25 cellular contexts compared by ENCODE assay signal in genomic region chr17:70945386-70945785, GRCh38.
DNase-seq lines count a peak whose midpoint lies in the region; ATAC-seq and TF ChIP-seq lines count a peak whose summit lies in the region.
"Had no signal": no experiment of that assay in that cellular context is flagged by ENCODE, and none has a peak within 500 bp of the region (broad histone marks: within the 10 kb centered on the region; RNA-seq: fewer than 3 reads in every experiment).

No MANE protein-coding gene starts in this region.

- H2BK120ac ChIP-seq in IMR-90 (ENCODE audit: low read depth, low read length) (no peak overlapping the region), mesendoderm (ENCODE audit: low read depth, low read length) (no peak overlapping the region)

- H3K56ac ChIP-seq in IMR-90 (ENCODE audit: extremely low read depth, insufficient read depth, low read length) (no peak overlapping the region), mesendoderm (ENCODE audit: low read length) (no peak overlapping the region)

- peaks cover 16% of the 10 kb centered on the region for H3K4me1 Mint-ChIP-seq in chondrocyte (ENCODE audit: low read depth)
- H3K4me1 Mint-ChIP-seq in activated naive CD4-positive, alpha-beta T cell treated with anti-CD3 and anti-CD28 coated beads, Interleukin-2, amount 10 ng/mL, durations not matched to agents 7 days and 5 days = no peaks in the 10 kb centered on the region
- H3K4me1 Mint-ChIP-seq: activated CD4-positive, alpha-beta T cell treated with anti-CD3 and anti-CD28 coated beads, Interleukin-2, amount 10 ng/mL, durations not matched to agents 7 days and 5 days; activated CD8-positive, alpha-beta memory T cell treated with anti-CD3 and anti-CD28 coated beads, Interleukin-2, amount 10 ng/mL, durations not matched to agents 7 days and 5 days; T-helper 17 cell had no signal

- DNase-seq in NCI-H1417 (lab: John Stamatoyannopoulos, UW) (peak in 2 of 3 experiments; percentile 1 to 13), NCI-H1417 treated with DMSO at 0.1 percent for 48 hours (lab: John Stamatoyannopoulos, UW) (no peak), IMR-90 (no peak), chondrocyte (ENCODE audit: low spot score) (no peak), mesendoderm (peak; percentile 51), NCI-H1048 (lab: John Stamatoyannopoulos, UW) (no peak)
- no peak for DNase-seq in activated naive CD4-positive, alpha-beta T cell treated with anti-CD3 and anti-CD28 coated beads, Interleukin-2, amount 10 ng/mL, durations not matched to agents 7 days and 5 days
- DNase-seq in activated CD4-positive, CD25-positive, alpha-beta regulatory T cell (lab: John Stamatoyannopoulos, UW) = no peak
- DNase-seq: activated CD4-positive, alpha-beta T cell treated with anti-CD3 and anti-CD28 coated beads, Interleukin-2, amount 10 ng/mL, durations not matched to agents 7 days and 5 days; activated CD8-positive, alpha-beta memory T cell treated with anti-CD3 and anti-CD28 coated beads, Interleukin-2, amount 10 ng/mL, durations not matched to agents 7 days and 5 days; activated naive CD4-positive, alpha-beta T cell treated with Interleukin-2 at 50 U/mL for 16 hours; activated T-cell treated with anti-CD3 and anti-CD28 coated beads, Interleukin-2, amount 50 U/mL, for 72 hours; DMS79 treated with DMSO at 0.1 percent for 48 hours; glutamatergic neuron; HFFc6; mammary epithelial cell; NCI-H1105; NCI-H2107; RPMI8226; stimulated activated naive CD8-positive, alpha-beta T cell treated with anti-CD3 and anti-CD28 coated beads, Interleukin-15, Interleukin-2, amounts not matched to agents 100 U/mL and 50 U/mL, for 24 hours; T-helper 17 cell; tibial artery had no signal

- H3K36me3 Mint-ChIP-seq in chondrocyte (ENCODE audit: low read depth) = peaks cover 1% of the 10 kb centered on the region
- no peaks in the 10 kb centered on the region for H3K36me3 Mint-ChIP-seq in activated naive CD4-positive, alpha-beta T cell treated with anti-CD3 and anti-CD28 coated beads, Interleukin-2, amount 10 ng/mL, durations not matched to agents 7 days and 5 days
- H3K36me3 Mint-ChIP-seq: activated CD8-positive, alpha-beta memory T cell treated with anti-CD3 and anti-CD28 coated beads, Interleukin-2, amount 10 ng/mL, durations not matched to agents 7 days and 5 days had no signal

- no peaks in the 10 kb centered on the region for H3K4me1 ChIP-seq in IMR-90 (ENCODE audit: control insufficient read depth, insufficient read depth, low read length)
- peaks cover 2% of the 10 kb centered on the region for H3K4me1 ChIP-seq in mesendoderm (ENCODE audit: control insufficient read depth, low read depth, low read length)
- H3K4me1 ChIP-seq: tibial artery had no signal

- CTCF ChIA-PET in IMR-90 (lab: Yijun Ruan, JAX) = interaction anchor here (1.5 kb wide), 1 partner anchor 10 kb away, joined by 5 read pairs; no protein-coding TSS in a partner anchor
- CTCF ChIA-PET in activated naive CD4-positive, alpha-beta T cell treated with anti-CD3 and anti-CD28 coated beads, Interleukin-2, amount 10 ng/mL, durations not matched to agents 7 days and 5 days (lab: Charles Lee) = no interaction called here

- H2BK15ac ChIP-seq in IMR-90 (ENCODE audit: low read depth, low read length) (no peak overlapping the region), mesendoderm (replicated peaks; ENCODE audit: low read depth) (no peak overlapping the region)

- ATAC-seq in IMR-90 (ENCODE audit: low read depth) = no peak
- ATAC-seq: activated CD8-positive, alpha-beta memory T cell treated with anti-CD3 and anti-CD28 coated beads, Interleukin-2, amount 10 ng/mL, durations not matched to agents 7 days and 5 days; activated T-cell treated with anti-CD3 and anti-CD28 coated beads, Interleukin-2, amount 50 U/mL, for 72 hours; sciatic nerve; stimulated activated naive CD8-positive, alpha-beta T cell treated with anti-CD3 and anti-CD28 coated beads, Interleukin-15, Interleukin-2, amounts not matched to agents 100 U/mL and 50 U/mL, for 24 hours; T-helper 17 cell had no signal

- no peaks in the 10 kb centered on the region for H3K27me3 ChIP-seq in IMR-90 (ENCODE audit: control insufficient read depth, insufficient read depth, low read length)
- H3K27me3 ChIP-seq in mesendoderm (ENCODE audit: insufficient read depth, low read length, poor library complexity) = no peaks in the 10 kb centered on the region
- H3K27me3 ChIP-seq: tibial artery had no signal

- no peak overlapping the region for H4K8ac ChIP-seq in IMR-90 (ENCODE audit: low read depth in 2 of 2, low read length in 2 of 2)
- no peak overlapping the region for H4K8ac ChIP-seq in mesendoderm (ENCODE audit: low read depth, low read length)

- H2AK9ac ChIP-seq in IMR-90 (replicated peaks; ENCODE audit: low read depth, low read length, poor library complexity) = no peak overlapping the region

- no peak overlapping the region for H3K27ac Mint-ChIP-seq in chondrocyte (ENCODE audit: unreplicated experiment)
- no peak overlapping the region for H3K27ac Mint-ChIP-seq in activated naive CD4-positive, alpha-beta T cell treated with anti-CD3 and anti-CD28 coated beads, Interleukin-2, amount 10 ng/mL, durations not matched to agents 7 days and 5 days
- H3K27ac Mint-ChIP-seq: activated CD4-positive, alpha-beta T cell treated with anti-CD3 and anti-CD28 coated beads, Interleukin-2, amount 10 ng/mL, durations not matched to agents 7 days and 5 days; activated CD8-positive, alpha-beta memory T cell treated with anti-CD3 and anti-CD28 coated beads, Interleukin-2, amount 10 ng/mL, durations not matched to agents 7 days and 5 days; activated T-cell treated with anti-CD3 and anti-CD28 coated beads, Interleukin-2, amount 50 U/mL, for 72 hours; dendritic cell treated with granulocyte-macrophage colony-stimulating factor and Interleukin-4, amounts not matched to agents 40 ng/mL and 50 ng/mL, for 4 days; HFFc6; progenitor cell of endocrine pancreas; T-helper 17 cell had no signal

- in situ Hi-C loops in IMR-90 (cut with MboI; ENCODE audit: low sequenced_read_pairs) = no loop called here

- H4K91ac ChIP-seq in IMR-90 (ENCODE audit: insufficient read depth, low read depth, low read length) = no peak overlapping the region

- intact Hi-C loops in IMR-90 (cut with micrococcal nuclease) = no loop called here

- no peaks in the 10 kb centered on the region for H3K79me2 ChIP-seq in mesendoderm (ENCODE audit: control insufficient read depth, insufficient read depth, low read length)

- TF ChIP-seq POLR2A in IMR-90 (IDR thresholded peaks at IDR 0.05; ENCODE audit: low read depth, low read length) = no peak

- H2AK5ac ChIP-seq in IMR-90 (ENCODE audit: low read depth, low read length) (no peak overlapping the region), mesendoderm (ENCODE audit: low read length) (no peak overlapping the region)

- 0 out of 2 replicates have a peak, but pooled peaks have one; percentile 11 for TF ChIP-seq RAD21 in IMR-90 (IDR thresholded peaks at IDR 0.05; ENCODE audit: low read length)

- no peaks in the 10 kb centered on the region for H4K20me1 ChIP-seq in IMR-90 (ENCODE audit: insufficient read depth, low read length)

- BruUV-seq in IMR-90 (replicated peaks; lab: Mats Ljungman, UMichigan) = no TSS peak

- no peak overlapping the region for H3K4me3 Mint-ChIP-seq in chondrocyte (ENCODE audit: unreplicated experiment)
- H3K4me3 Mint-ChIP-seq in activated naive CD4-positive, alpha-beta T cell treated with anti-CD3 and anti-CD28 coated beads, Interleukin-2, amount 10 ng/mL, durations not matched to agents 7 days and 5 days = no peak overlapping the region
- H3K4me3 Mint-ChIP-seq: activated CD4-positive, alpha-beta T cell treated with anti-CD3 and anti-CD28 coated beads, Interleukin-2, amount 10 ng/mL, durations not matched to agents 7 days and 5 days; activated CD8-positive, alpha-beta memory T cell treated with anti-CD3 and anti-CD28 coated beads, Interleukin-2, amount 10 ng/mL, durations not matched to agents 7 days and 5 days; activated T-cell treated with anti-CD3 and anti-CD28 coated beads, Interleukin-2, amount 50 U/mL, for 72 hours; dendritic cell treated with granulocyte-macrophage colony-stimulating factor and Interleukin-4, amounts not matched to agents 40 ng/mL and 50 ng/mL, for 4 days; HFFc6; T-helper 17 cell had no signal

- H2BK20ac ChIP-seq in IMR-90 (ENCODE audit: low read depth, low read length) = no peak overlapping the region

- no peak overlapping the region for H3K27ac ChIP-seq in IMR-90 (ENCODE audit: insufficient read depth, low read length)
- H3K27ac ChIP-seq in mesendoderm (ENCODE audit: low read depth, low read length) = no peak overlapping the region
- H3K27ac ChIP-seq: tibial artery had no signal

- peaks cover 11% of the 10 kb centered on the region for H3K9me3 Mint-ChIP-seq in chondrocyte (ENCODE audit: low read depth)
- peaks cover 21% of the 10 kb centered on the region for H3K9me3 Mint-ChIP-seq in activated naive CD4-positive, alpha-beta T cell treated with anti-CD3 and anti-CD28 coated beads, Interleukin-2, amount 10 ng/mL, durations not matched to agents 7 days and 5 days

- H3K9me3 ChIP-seq in IMR-90 (ENCODE audit: control insufficient read depth, insufficient read depth, low read length) = no peaks in the 10 kb centered on the region
- H3K9me3 ChIP-seq: tibial artery had no signal

- dilution Hi-C loops in IMR-90 (cut with HindIII; ENCODE audit: low sequenced_read_pairs, unreplicated experiment) = no loop called here

- no peak overlapping the region for H3K14ac ChIP-seq in IMR-90 (replicated peaks; ENCODE audit: low read depth, low read length)

- no peak overlapping the region for H3K18ac ChIP-seq in IMR-90 (ENCODE audit: low read depth, low read length)
- peak overlapping the region; percentile 45 for H3K18ac ChIP-seq in mesendoderm (ENCODE audit: low read length)

- POLR2A ChIA-PET in IMR-90 (lab: Charles Lee; ENCODE audit: unreplicated experiment) = no interaction called here

- TF ChIP-seq CTCF in IMR-90 (conservative IDR thresholded peaks at IDR 0.05; ENCODE audit: low read depth, low read length) = no peak
- TF ChIP-seq CTCF in chondrocyte (IDR thresholded peaks at IDR 0.05) = peak; percentile 27

- H3K4me3 ChIP-seq in IMR-90 (ENCODE audit: insufficient read depth, low read depth, low read length) (no peak overlapping the region), mesendoderm (ENCODE audit: low read length) (no peak overlapping the region)
- H3K4me3 ChIP-seq: tibial artery had no signal

- H3K4ac ChIP-seq in IMR-90 (ENCODE audit: low read depth, low read length) (no peak overlapping the region), mesendoderm (ENCODE audit: low read depth, low read length) (no peak overlapping the region)

- no peaks in the 10 kb centered on the region for H3K27me3 Mint-ChIP-seq in chondrocyte (ENCODE audit: low read depth)
- no peaks in the 10 kb centered on the region for H3K27me3 Mint-ChIP-seq in activated naive CD4-positive, alpha-beta T cell treated with anti-CD3 and anti-CD28 coated beads, Interleukin-2, amount 10 ng/mL, durations not matched to agents 7 days and 5 days
- H3K27me3 Mint-ChIP-seq: activated CD4-positive, alpha-beta T cell treated with anti-CD3 and anti-CD28 coated beads, Interleukin-2, amount 10 ng/mL, durations not matched to agents 7 days and 5 days; activated CD8-positive, alpha-beta memory T cell treated with anti-CD3 and anti-CD28 coated beads, Interleukin-2, amount 10 ng/mL, durations not matched to agents 7 days and 5 days; dendritic cell treated with granulocyte-macrophage colony-stimulating factor and Interleukin-4, amounts not matched to agents 40 ng/mL and 50 ng/mL, for 4 days; progenitor cell of endocrine pancreas; T-helper 17 cell had no signal

- no peak overlapping the region for H3K23ac ChIP-seq in IMR-90 (ENCODE audit: low read depth, low read length)
- no peak overlapping the region for H3K23ac ChIP-seq in mesendoderm (ENCODE audit: low read length)

- H2AFZ ChIP-seq in IMR-90 (replicated peaks; ENCODE audit: low read length, poor library complexity) = no peak overlapping the region

- no peak overlapping the region for H3K4me2 ChIP-seq in IMR-90 (ENCODE audit: low read depth, low read length)
- no peak overlapping the region for H3K4me2 ChIP-seq in mesendoderm (ENCODE audit: low read length)

- H3K9ac ChIP-seq in IMR-90 (ENCODE audit: low read depth, low read length) (no peak overlapping the region), mesendoderm (ENCODE audit: low read length) (no peak overlapping the region)

- H2BK5ac ChIP-seq in IMR-90 (ENCODE audit: low read depth, low read length, poor library complexity, severe bottlenecking) (no peak overlapping the region), mesendoderm (ENCODE audit: low read length) (no peak overlapping the region)

- H3K79me1 ChIP-seq in IMR-90 (ENCODE audit: low read depth in 1 of 2, low read length in 2 of 2) (no peaks in the 10 kb centered on the region), mesendoderm (ENCODE audit: low read length) (no peaks in the 10 kb centered on the region)

- no CpG with 5 or more reads among the region's 5 CpGs for WGBS in IMR-90 (ENCODE audit: extremely low coverage in 2 of 2, insufficient read length in 1 of 2), 2 experiments
- WGBS in mesendoderm (ENCODE audit: extremely low coverage, insufficient coverage, low lambda C conversion rate) = no CpG with 5 or more reads among the region's 5 CpGs

- H3K9me1 ChIP-seq in IMR-90 (ENCODE audit: insufficient read depth, low read length) = no peaks in the 10 kb centered on the region

- H4K5ac ChIP-seq in IMR-90 (ENCODE audit: low read depth, low read length) (no peak overlapping the region), mesendoderm (ENCODE audit: low read length) (no peak overlapping the region)

- H3K36me3 ChIP-seq in IMR-90 (ENCODE audit: control insufficient read depth, insufficient read depth, low read length) (no peaks in the 10 kb centered on the region), mesendoderm (ENCODE audit: control insufficient read depth, insufficient read depth, low read length) (no peaks in the 10 kb centered on the region)
- H3K36me3 ChIP-seq: tibial artery had no signal

Comparison
In these comparisons a context has a peak if more than half of its experiments do, and no peak if none do; other contexts are left out.
1. DNase-seq: peak in NCI-H1417 (2 of 3) and mesendoderm (single experiment); none in NCI-H1417 treated with DMSO at 0.1 percent for 48 hours (single experiment), IMR-90 (single experiment), chondrocyte (single experiment), activated naive CD4-positive, alpha-beta T cell treated with anti-CD3 and anti-CD28 coated beads, Interleukin-2, amount 10 ng/mL, durations not matched to agents 7 days and 5 days (single experiment), activated CD4-positive, CD25-positive, alpha-beta regulatory T cell (0 of 4) and NCI-H1048 (single experiment).